In the genomic region with DNA sequence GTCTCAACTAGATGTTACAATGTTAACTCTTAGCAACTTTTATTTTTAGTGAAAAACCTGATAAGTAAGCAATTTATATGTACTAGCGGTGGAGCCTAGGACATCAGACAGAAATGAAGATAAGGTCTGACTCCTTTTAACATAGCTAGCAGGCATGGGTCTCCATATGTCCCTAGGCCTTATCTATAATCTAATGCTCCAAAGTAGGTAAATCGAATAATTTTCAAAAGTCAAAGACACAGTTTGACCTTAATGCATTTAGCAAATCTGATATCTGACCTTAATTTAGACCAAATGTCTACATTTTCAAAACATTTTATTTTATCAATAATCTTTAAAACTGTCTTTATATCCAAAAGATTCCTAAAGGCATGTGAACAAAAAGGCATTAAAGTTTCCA, we compare ENCODE assay signal across 26 cellular contexts.
"Had no signal": no experiment of that assay in that cellular context is flagged by ENCODE, and none has a peak within 500 bp of the region (broad histone marks: within the 10 kb centered on the region; RNA-seq: fewer than 3 reads in every experiment).

No MANE protein-coding gene starts in this region.

- H3K79me2 ChIP-seq: parathyroid adenoma had no signal

- ATAC-seq: naive thymus-derived CD8-positive, alpha-beta T cell; natural killer cell treated with Interleukin-12 subunit alpha and Interleukin-12 subunit beta and Interleukin-15 and Interleukin-18, amount 100 ng/mL, for 72 hours; psoas muscle; right cardiac atrium; right lobe of liver; stimulated activated effector memory CD8-positive, alpha-beta T cell treated with anti-CD3 and anti-CD28 coated beads, Interleukin-12 subunit alpha, Interleukin-12 subunit beta, amount 100 ng/mL, for 72 hours; stimulated activated naive B cell treated with anti-CD40 and anti-IgM and Interleukin-4, amounts not matched to agents 10 μg/mL and 1 μg/mL and 100 μg/mL, for 72 hours had no signal

- H3K9ac ChIP-seq: parathyroid adenoma had no signal

- H3K36me3 ChIP-seq: neutrophil, ovary, right lobe of liver, sigmoid colon, stomach, thoracic aorta, thyroid gland, tibial nerve, upper lobe of left lung, vagina had no signal

- H3K27ac ChIP-seq: neutrophil, ovary, parathyroid adenoma, psoas muscle, right lobe of liver, sigmoid colon, stomach, thoracic aorta, thyroid gland, tibial nerve, upper lobe of left lung, vagina had no signal

- H3K9me3 ChIP-seq: neutrophil, ovary, psoas muscle, right lobe of liver, thoracic aorta, thyroid gland, vagina had no signal

- H3K4me2 ChIP-seq: smooth muscle cell had no signal

- H3K4me1 ChIP-seq: parathyroid adenoma, psoas muscle, right lobe of liver, sigmoid colon, stomach, thyroid gland, tibial nerve, upper lobe of left lung, vagina had no signal

- H3K27me3 ChIP-seq: neutrophil, ovary, right lobe of liver, sigmoid colon, stomach, thyroid gland, tibial nerve, upper lobe of left lung, vagina had no signal

- H3K4me3 ChIP-seq: ovary, psoas muscle, right lobe of liver, sigmoid colon, smooth muscle cell, stomach, thoracic aorta, thyroid gland, tibial nerve, upper lobe of left lung, vagina had no signal

- DNase-seq: naive thymus-derived CD8-positive, alpha-beta T cell; nephron progenitor cell; nucleus accumbens; ovary; psoas muscle; right cardiac atrium; right lobe of liver; sigmoid colon; stimulated activated CD4-positive, alpha-beta T cell treated with anti-CD3 and anti-CD28 coated beads, Interleukin-15, amount 100 ng/mL, for 24 hours; stimulated activated CD4-positive, alpha-beta T cell treated with anti-CD3 and anti-CD28 coated beads, Interleukin-2, amount 100 ng/mL, for 24 hours; stimulated activated CD4-positive, alpha-beta T cell treated with anti-CD3 and anti-CD28 coated beads, Interleukin-2, amount 100 ng/mL, for 48 hours; stimulated activated CD4-positive, alpha-beta T cell treated with anti-CD3 and anti-CD28 coated beads, Interleukin-4, amount 100 ng/mL, for 24 hours; stimulated activated naive B cell treated with anti-CD40 and anti-IgM and Interleukin-4, amounts not matched to agents 10 μg/mL and 1 μg/mL and 100 μg/mL, for 72 hours; stimulated activated naive CD4-positive, alpha-beta T cell treated with Interleukin-2 at 50 U/mL for 16 hours; stomach; thyroid gland; trophoblast cell; upper lobe of left lung had no signal

- H2AFZ ChIP-seq: parathyroid adenoma had no signal
